8 cellular contexts compared by ENCODE assay signal in the genomic region with DNA sequence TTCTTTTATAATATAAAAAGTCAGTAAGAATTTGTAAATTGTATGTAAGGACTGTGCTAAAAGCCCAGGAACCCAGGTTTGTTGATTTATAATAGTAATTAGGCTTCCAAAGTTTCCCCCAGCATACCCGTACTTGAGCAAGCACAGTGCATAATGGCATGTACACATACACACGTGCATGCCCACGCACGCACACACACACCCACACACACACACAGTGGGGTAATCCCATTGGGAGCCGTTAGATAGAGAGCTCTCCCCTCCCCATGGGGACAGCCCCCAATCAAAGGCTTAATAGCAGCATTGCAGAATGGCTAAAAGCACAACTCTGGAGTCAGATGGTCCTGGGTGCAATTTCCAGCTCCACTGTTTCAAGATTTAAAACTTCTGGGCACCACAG.
"Had no signal": no experiment of that assay in that cellular context is flagged by ENCODE, and none has a peak within 500 bp of the region (broad histone marks: within the 10 kb centered on the region; RNA-seq: fewer than 3 reads in every experiment).

No MANE protein-coding gene starts in this region.

- H3K4me3 ChIP-seq: GM23248, HAP-1 had no signal

- H3K4me3 Mint-ChIP-seq: IgD-negative memory B cell had no signal

- H3K4me1 Mint-ChIP-seq: IgD-negative memory B cell had no signal

- H3K36me3 ChIP-seq: HAP-1 had no signal

- H3K9me3 ChIP-seq: HAP-1 had no signal

- H3K27ac ChIP-seq: GM23248 had no signal

- H3K9ac ChIP-seq: GM23248 had no signal

- H3K36me3 Mint-ChIP-seq: IgD-negative memory B cell had no signal

- DNase-seq: GM23248, GOT3, H7, KBM-7 had no signal

- H3K9me3 Mint-ChIP-seq: IgD-negative memory B cell had no signal

- H3K27ac Mint-ChIP-seq: IgD-negative memory B cell had no signal

- ATAC-seq: HCT116, HepG2 had no signal
